24 cellular contexts compared by ENCODE assay signal in the genomic region with DNA sequence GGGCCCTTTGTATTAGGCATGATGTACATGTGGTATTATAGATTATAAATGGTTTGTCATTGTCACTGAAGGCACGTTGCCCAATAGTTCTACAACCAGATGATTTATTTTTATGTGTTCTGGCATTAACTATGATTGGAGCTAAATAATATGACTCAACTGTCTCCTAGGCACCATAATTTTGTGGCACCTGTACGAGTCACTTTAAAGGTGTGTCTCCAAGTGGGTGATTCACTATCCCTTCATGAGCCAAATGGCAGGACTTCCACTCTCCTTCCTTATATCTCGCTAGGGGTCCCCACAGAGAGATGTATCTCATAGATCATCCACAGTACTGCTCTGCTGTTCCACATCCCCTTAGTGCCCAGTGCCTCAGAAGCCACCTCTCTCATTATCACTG. TPM values are rescaled to one million over a fixed set of nuclear protein-coding genes. Genes with fewer than 3 reads are reported as not detected.
"Had no signal": no experiment of that assay in that cellular context is flagged by ENCODE, and none has a peak within 500 bp of the region (broad histone marks: within the 10 kb centered on the region; RNA-seq: fewer than 3 reads in every experiment).

No MANE protein-coding gene starts in this region.

- H3K9me3 Mint-ChIP-seq: central memory CD8-positive, alpha-beta T cell had no signal

- H3K36me3 ChIP-seq: adrenal gland had no signal

- H3K27ac ChIP-seq: adrenal gland, PC-9 had no signal

- H3K27ac Mint-ChIP-seq: activated CD8-positive, alpha-beta T cell treated with anti-CD3 and anti-CD28 coated beads, Interleukin-2, amount 10 ng/mL, durations not matched to agents 7 days and 5 days; activated naive CD8-positive, alpha-beta T cell treated with anti-CD3 and anti-CD28 coated beads, Interleukin-2, amount 10 ng/mL, durations not matched to agents 7 days and 5 days; T-helper 17 cell; WTC11 had no signal

- H3K9me3 ChIP-seq: adrenal gland had no signal

- ATAC-seq: activated CD8-positive, alpha-beta T cell treated with anti-CD3 and anti-CD28 coated beads, Interleukin-2, amount 10 ng/mL, durations not matched to agents 7 days and 5 days; T-helper 17 cell; WTC11 had no signal

- H3K4me3 ChIP-seq: adrenal gland, PC-9 had no signal

- H3K4me3 Mint-ChIP-seq: activated CD8-positive, alpha-beta T cell treated with anti-CD3 and anti-CD28 coated beads, Interleukin-2, amount 10 ng/mL, durations not matched to agents 7 days and 5 days; activated naive CD8-positive, alpha-beta T cell treated with anti-CD3 and anti-CD28 coated beads, Interleukin-2, amount 10 ng/mL, durations not matched to agents 7 days and 5 days; central memory CD8-positive, alpha-beta T cell; T-helper 17 cell; WTC11 had no signal

- H3K4me1 Mint-ChIP-seq: central memory CD8-positive, alpha-beta T cell; T-helper 17 cell; WTC11 had no signal

- H3K4me1 ChIP-seq: adrenal gland had no signal

- H3K36me3 Mint-ChIP-seq: activated naive CD8-positive, alpha-beta T cell treated with anti-CD3 and anti-CD28 coated beads, Interleukin-2, amount 10 ng/mL, durations not matched to agents 7 days and 5 days; WTC11 had no signal

- H3K4me2 ChIP-seq: PC-9 had no signal

- DNase-seq: activated CD4-positive, alpha-beta T cell treated with anti-CD3 and anti-CD28 coated beads for 48 hours; activated CD4-positive, alpha-beta T cell treated with anti-CD3 and anti-CD28 coated beads, Interleukin-2, amount 50 U/mL, for 4 hours; activated CD4-positive, CD25-positive, alpha-beta regulatory T cell treated with anti-CD3 and anti-CD28 coated beads, Interleukin-2, amount 50 U/mL, for 72 hours; activated CD8-positive, alpha-beta memory T cell treated with anti-CD3 and anti-CD28 coated beads, Interleukin-2, amount 50 U/mL, for 48 hours; activated CD8-positive, alpha-beta T cell treated with anti-CD3 and anti-CD28 coated beads, Interleukin-2, amount 10 ng/mL, durations not matched to agents 7 days and 5 days; activated naive CD4-positive, alpha-beta T cell treated with anti-CD3 and anti-CD28 coated beads, Interleukin-2, amount 50 U/mL, for 16 hours; activated naive CD8-positive, alpha-beta T cell treated with anti-CD3 and anti-CD28 coated beads, Interleukin-2, amount 10 ng/mL, durations not matched to agents 7 days and 5 days; activated T-cell treated with anti-CD3 and anti-CD28 coated beads, Interleukin-2, amount 50 U/mL, for 1 hour; adrenal gland; anterior cingulate cortex; NCI-H1048; NCI-H1417; NCI-H1930; NCI-H2171; NCI-H226; NCI-H526; NCI-H82; SHP77 treated with DMSO at 0.1 percent for 48 hours; T-helper 17 cell; T-helper 9 cell had no signal

- H2AFZ ChIP-seq: PC-9 had no signal

RNA-seq across cellular contexts. Expression of gene SMPX, which starts 6.1 kb away (rescaled TPM):
- total RNA-seq: activated CD8-positive, alpha-beta T cell treated with anti-CD3 and anti-CD28 coated beads, Interleukin-2, amount 10 ng/mL, durations not matched to agents 7 days and 5 days; activated naive CD8-positive, alpha-beta T cell treated with anti-CD3 and anti-CD28 coated beads, Interleukin-2, amount 10 ng/mL, durations not matched to agents 7 days and 5 days; adrenal gland; NCI-H460; PC-9; T-helper 17 cell; WTC11 had no signal
